In genomic region chr18:51250458-51251024, GRCh38 we compare ENCODE assay signal across 22 cellular contexts.
"Had no signal": no experiment of that assay in that cellular context is flagged by ENCODE, and none has a peak within 500 bp of the region (broad histone marks: within the 10 kb centered on the region; RNA-seq: fewer than 3 reads in every experiment).

No MANE protein-coding gene starts in this region.

- H3K4me3 Mint-ChIP-seq: immature natural killer cell; memory B cell; naive thymus-derived CD4-positive, alpha-beta T cell; stimulated activated naive CD8-positive, alpha-beta T cell treated with anti-CD3 and anti-CD28 coated beads, Interleukin-15, Interleukin-2, amounts not matched to agents 100 ng/mL and 50 ng/mL, for 24 hours had no signal

- H3K27ac ChIP-seq: colonic mucosa, esophagus squamous epithelium, gastroesophageal sphincter, left ventricle myocardium inferior, lower lobe of right lung, tibial artery, upper lobe of right lung, vagina had no signal

- H3K36me3 ChIP-seq: colonic mucosa, esophagus squamous epithelium, gastroesophageal sphincter, left ventricle myocardium inferior, lower lobe of right lung, tibial artery, upper lobe of right lung, vagina had no signal

- H3K9me3 Mint-ChIP-seq: immature natural killer cell; memory B cell; stimulated activated naive CD8-positive, alpha-beta T cell treated with anti-CD3 and anti-CD28 coated beads, Interleukin-15, Interleukin-2, amounts not matched to agents 100 ng/mL and 50 ng/mL, for 24 hours had no signal

- H3K36me3 Mint-ChIP-seq: naive thymus-derived CD4-positive, alpha-beta T cell had no signal

- H3K27me3 ChIP-seq: colonic mucosa, esophagus squamous epithelium, gastroesophageal sphincter, tibial artery, upper lobe of right lung, vagina had no signal

- DNase-seq: colonic mucosa; dermis blood vessel endothelial cell; esophagus squamous epithelium; foreskin fibroblast; glutamatergic neuron; immature natural killer cell; kidney; left cardiac atrium; left ventricle myocardium inferior; lower lobe of right lung; midbrain; naive thymus-derived CD4-positive, alpha-beta T cell; posterior cingulate gyrus; right cardiac atrium; stimulated activated CD4-positive, alpha-beta T cell treated with anti-CD3 and anti-CD28 coated beads, Interleukin-2, amount 100 ng/mL, for 48 hours; tibial artery; upper lobe of right lung had no signal

- H3K27me3 Mint-ChIP-seq: memory B cell had no signal

- H3K4me2 ChIP-seq: smooth muscle cell had no signal

- H3K27ac Mint-ChIP-seq: immature natural killer cell; naive thymus-derived CD4-positive, alpha-beta T cell; stimulated activated naive CD8-positive, alpha-beta T cell treated with anti-CD3 and anti-CD28 coated beads, Interleukin-15, Interleukin-2, amounts not matched to agents 100 ng/mL and 50 ng/mL, for 24 hours had no signal

- H3K4me1 Mint-ChIP-seq: immature natural killer cell had no signal

- H3K4me1 ChIP-seq: colonic mucosa, esophagus squamous epithelium, gastroesophageal sphincter, left ventricle myocardium inferior, lower lobe of right lung, tibial artery, upper lobe of right lung, vagina had no signal

- H3K9me3 ChIP-seq: colonic mucosa, esophagus squamous epithelium, left ventricle myocardium inferior, lower lobe of right lung, tibial artery, upper lobe of right lung, vagina had no signal

- H3K4me3 ChIP-seq: colonic mucosa, esophagus squamous epithelium, gastroesophageal sphincter, left ventricle myocardium inferior, lower lobe of right lung, smooth muscle cell, tibial artery, upper lobe of right lung, vagina had no signal

- ATAC-seq: gastroesophageal sphincter; left cardiac atrium; lower lobe of right lung; naive thymus-derived CD4-positive, alpha-beta T cell; right cardiac atrium; upper lobe of right lung had no signal
